In the genomic region with DNA sequence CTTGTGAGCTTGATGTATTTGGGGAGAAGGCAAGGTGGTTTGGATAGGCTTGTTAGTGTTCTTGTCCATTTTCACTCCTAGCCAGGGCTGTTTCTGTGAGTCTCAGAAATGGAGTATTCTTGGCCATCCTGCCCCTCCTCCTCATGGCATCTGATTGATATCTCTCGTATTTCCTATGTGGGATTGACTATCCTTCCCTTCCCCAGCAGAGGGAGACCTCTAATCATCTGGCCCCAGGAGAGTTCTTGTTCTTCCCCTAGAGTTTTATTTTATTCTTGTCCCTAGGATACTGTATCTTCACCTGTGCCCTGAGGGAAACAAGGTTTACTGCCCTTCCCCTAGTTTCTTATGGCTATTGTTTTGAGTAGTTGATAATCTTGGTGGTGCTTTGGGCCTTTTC, we compare ENCODE assay signal across 11 cellular contexts.
DNase-seq lines count a peak whose midpoint lies in the region; ATAC-seq lines count a peak whose summit lies in the region.
"Had no signal": no experiment of that assay in that cellular context is flagged by ENCODE, and none has a peak within 500 bp of the region (broad histone marks: within the 10 kb centered on the region; RNA-seq: fewer than 3 reads in every experiment).

No MANE protein-coding gene starts in this region.

- H3K36me3 Mint-ChIP-seq in activated T-cell treated with anti-CD3 and anti-CD28 coated beads, Interleukin-2, amount 50 U/mL, for 72 hours (ENCODE audit: insufficient read depth in 2 of 2), result peaks cover 12 to 23% of the 10 kb centered on the region in 2 donors

- no peak overlapping the region for H3K27ac Mint-ChIP-seq in activated T-cell treated with anti-CD3 and anti-CD28 coated beads, Interleukin-2, amount 50 U/mL, for 72 hours
- H3K27ac Mint-ChIP-seq: brain had no signal

- H3K27me3 Mint-ChIP-seq in activated T-cell treated with anti-CD3 and anti-CD28 coated beads, Interleukin-2, amount 50 U/mL, for 72 hours (ENCODE audit: low read depth), result no peaks in the 10 kb centered on the region
- H3K27me3 Mint-ChIP-seq: brain had no signal

- ATAC-seq in HG02973 (IDR thresholded peaks at IDR 0.05; ENCODE audit: unreplicated experiment), result no peak
- no peak for ATAC-seq in GM18861 (IDR thresholded peaks at IDR 0.05; ENCODE audit: unreplicated experiment)
- ATAC-seq in activated T-cell treated with anti-CD3 and anti-CD28 coated beads, Interleukin-2, amount 50 U/mL, for 72 hours (replicated peaks in 1 of 2), result no peak

- H3K27me3 ChIP-seq in adipocyte (replicated peaks; ENCODE audit: control insufficient read depth, insufficient read depth, low read length), result no peaks in the 10 kb centered on the region

- H3K9me3 Mint-ChIP-seq in activated T-cell treated with anti-CD3 and anti-CD28 coated beads, Interleukin-2, amount 50 U/mL, for 72 hours, result peaks cover 7 to 10% of the 10 kb centered on the region in 2 donors

- H3K9me3 ChIP-seq in adipocyte (ENCODE audit: control insufficient read depth, low read length), result peaks cover 16% of the 10 kb centered on the region

- H3K4me3 ChIP-seq in adipocyte (ENCODE audit: low read length), result no peak overlapping the region

- in situ Hi-C loops in KBM-7 (cut with MboI; ENCODE audit: low pct_unique_long_range_greater_than_20kb, low sequenced_read_pairs), result no loop called here

- no peak overlapping the region for H3K9ac ChIP-seq in adipocyte (ENCODE audit: low read length)

- H3K4me1 ChIP-seq in adipocyte (ENCODE audit: control insufficient read depth, insufficient read depth, low read length), result peaks cover 8% of the 10 kb centered on the region

- peaks cover 3% of the 10 kb centered on the region for H3K36me3 ChIP-seq in adipocyte (ENCODE audit: control insufficient read depth, insufficient read depth, low read length, severe bottlenecking)

- H3K4me3 Mint-ChIP-seq in activated T-cell treated with anti-CD3 and anti-CD28 coated beads, Interleukin-2, amount 50 U/mL, for 72 hours, result no peak overlapping the region
- H3K4me3 Mint-ChIP-seq: brain had no signal

- H3K4me1 Mint-ChIP-seq in activated T-cell treated with anti-CD3 and anti-CD28 coated beads, Interleukin-2, amount 50 U/mL, for 72 hours (ENCODE audit: low read depth), result no peaks in the 10 kb centered on the region
- H3K4me1 Mint-ChIP-seq: brain had no signal

- DNase-seq in DMS114 treated with DMSO at 0.1 percent for 48 hours (lab: John Stamatoyannopoulos, UW; ENCODE audit: unreplicated experiment) (peak; percentile 1), KBM-7 (peak; percentile 44), adipocyte (ENCODE audit: low read depth) (peak; percentile 52), left kidney (ENCODE audit: low read depth, low spot score) (peak; percentile 29), SW 1271 (lab: John Stamatoyannopoulos, UW) (no peak)
- DNase-seq in activated T-cell treated with anti-CD3 and anti-CD28 coated beads, Interleukin-2, amount 50 U/mL, for 72 hours, result no peak
- DNase-seq: NK-92 treated with Interleukin-12 subunit alpha and Interleukin-12 subunit beta, amount 100 ng/mL, for 24 hours; posterior cingulate gyrus had no signal

Comparison
In these comparisons a context has a peak if more than half of its experiments do, and no peak if none do; other contexts are left out.
1. DNase-seq: peak in DMS114 treated with DMSO at 0.1 percent for 48 hours (single experiment), KBM-7 (single experiment), adipocyte (single experiment) and left kidney (single experiment); none in activated T-cell treated with anti-CD3 and anti-CD28 coated beads, Interleukin-2, amount 50 U/mL, for 72 hours (0 of 2) and SW 1271 (0 of 2).